Comparison of ENCODE assay signal across 21 cellular contexts in genomic region chr5:56696900-56697299, GRCh38.
A peak's percentile ranks its signal among the peaks of the same experiment; 100 is the strongest.
DNase-seq lines count a peak whose midpoint lies in the region; ATAC-seq and TF ChIP-seq lines count a peak whose summit lies in the region.
"Had no signal": no experiment of that assay in that cellular context is flagged by ENCODE, and none has a peak within 500 bp of the region (broad histone marks: within the 10 kb centered on the region; RNA-seq: fewer than 3 reads in every experiment).

No MANE protein-coding gene starts in this region.

- no peak overlapping the region for H3K27ac ChIP-seq in CD4-positive, alpha-beta T cell (ENCODE audit: low read depth, low read length)
- H3K27ac ChIP-seq in MM.1S (ENCODE audit: low read length) (peak overlapping the region; percentile 16; the same call in 1 of the 2 replicates), WERI-Rb-1 (no peak overlapping the region)
- peak overlapping the region; percentile 30 for H3K27ac ChIP-seq in naive thymus-derived CD4-positive, alpha-beta T cell (ENCODE audit: low read depth, low read length)
- H3K27ac ChIP-seq: RWPE1 had no signal

- no peak overlapping the region for H3K9ac ChIP-seq in MM.1S (ENCODE audit: low read length)

- no peak for TF ChIP-seq CTCF in CD4-positive, alpha-beta T cell (IDR thresholded peaks at IDR 0.05)
- no peak for TF ChIP-seq CTCF in MM.1S (IDR thresholded peaks at IDR 0.05; ENCODE audit: low read length)
- TF ChIP-seq CTCF in natural killer cell (IDR thresholded peaks at IDR 0.05), result no peak
- TF ChIP-seq CTCF in WERI-Rb-1 (IDR thresholded peaks at IDR 0.05; ENCODE audit: low read depth, low read length), result no peak

- no peaks in the 10 kb centered on the region for H3K36me3 Mint-ChIP-seq in CD4-positive, alpha-beta T cell (ENCODE audit: low read depth)
- peaks cover 0 to 30% (median 0%) of the 10 kb centered on the region in 5 donors for H3K36me3 Mint-ChIP-seq in naive thymus-derived CD4-positive, alpha-beta T cell
- no peaks in the 10 kb centered on the region for H3K36me3 Mint-ChIP-seq in natural killer cell
- H3K36me3 Mint-ChIP-seq: immature natural killer cell had no signal

- no peaks in the 10 kb centered on the region for H3K9me3 ChIP-seq in CD4-positive, alpha-beta T cell (ENCODE audit: control insufficient read depth, low read length)
- H3K9me3 ChIP-seq in MM.1S (replicated peaks; ENCODE audit: insufficient read depth, low read length), result no peaks in the 10 kb centered on the region
- no peaks in the 10 kb centered on the region for H3K9me3 ChIP-seq in naive thymus-derived CD4-positive, alpha-beta T cell (ENCODE audit: control insufficient read depth in 2 of 3, low read length in 3 of 3)
- H3K9me3 ChIP-seq in WERI-Rb-1 (ENCODE audit: severe bottlenecking), result no peaks in the 10 kb centered on the region

- peaks cover 97% of the 10 kb centered on the region for H3K4me1 Mint-ChIP-seq in CD4-positive, alpha-beta T cell (ENCODE audit: low read depth)
- H3K4me1 Mint-ChIP-seq in naive thymus-derived CD4-positive, alpha-beta T cell, result peaks cover 54 to 99% (median 89%) of the 10 kb centered on the region in 7 donors
- peaks cover 8 to 12% of the 10 kb centered on the region in 2 donors for H3K4me1 Mint-ChIP-seq in natural killer cell

- H4K20me1 ChIP-seq in MM.1S (ENCODE audit: insufficient read depth, low read length), result no peaks in the 10 kb centered on the region

- no peaks in the 10 kb centered on the region for H3K9me2 ChIP-seq in MM.1S (replicated peaks; ENCODE audit: insufficient read depth, low read length)

- CTCF ChIA-PET in CD4-positive, alpha-beta T cell (lab: Charles Lee), result no interaction called here
- CTCF ChIA-PET in naive thymus-derived CD4-positive, alpha-beta T cell (lab: Charles Lee), result no interaction called here

- H3K27ac Mint-ChIP-seq in CD4-positive, alpha-beta T cell, result peak overlapping the region; percentile 78
- peak overlapping the region in 7 of 9 donors; percentile 39 to 83 (median 61) for H3K27ac Mint-ChIP-seq in naive thymus-derived CD4-positive, alpha-beta T cell
- H3K27ac Mint-ChIP-seq in natural killer cell, result no peak overlapping the region
- H3K27ac Mint-ChIP-seq: activated naive CD4-positive, alpha-beta T cell treated with anti-CD3 and anti-CD28 coated beads, Interleukin-2, amount 50 U/mL, for 72 hours; endodermal cell; immature natural killer cell; T-helper 1 cell treated with Interleukin-12 subunit alpha and Interleukin-12 subunit beta and Interleukin-4 antibody, amounts not matched to agents 30 μg/mL and 1 μg/mL, for 36 hours had no signal

- peaks cover 36% of the 10 kb centered on the region for H3K4me1 ChIP-seq in MM.1S (ENCODE audit: low read length)
- H3K4me1 ChIP-seq in naive thymus-derived CD4-positive, alpha-beta T cell (ENCODE audit: control insufficient read depth in 2 of 2, insufficient read depth in 2 of 2, low read length in 2 of 2), result peaks cover 21 to 72% of the 10 kb centered on the region in 2 donors

- H3K4me2 ChIP-seq in MM.1S (ENCODE audit: low read depth, low read length), result no peak overlapping the region

- H3K9me3 Mint-ChIP-seq in CD4-positive, alpha-beta T cell, result no peaks in the 10 kb centered on the region
- peaks cover 0 to 8% (median 0%) of the 10 kb centered on the region in 11 donors for H3K9me3 Mint-ChIP-seq in naive thymus-derived CD4-positive, alpha-beta T cell
- no peaks in the 10 kb centered on the region for H3K9me3 Mint-ChIP-seq in natural killer cell
- H3K9me3 Mint-ChIP-seq: endodermal cell, immature natural killer cell had no signal

- intact Hi-C loops in CD4-positive, alpha-beta T cell (cut with DNase I, micrococcal nuclease), result loop anchor here in 1 of 2 experiments (10.0 kb wide), 2 partner anchors 62 to 222 kb away; no protein-coding TSS in a partner anchor
- intact Hi-C loops in naive thymus-derived CD4-positive, alpha-beta T cell (cut with micrococcal nuclease), result loop anchor here (1.0 to 10.0 kb wide), 5 partner anchors 9 to 422 kb away; no protein-coding TSS in a partner anchor
- intact Hi-C loops in natural killer cell (cut with micrococcal nuclease), result no loop called here

- H3K36me3 ChIP-seq in MM.1S (replicated peaks; ENCODE audit: insufficient read depth, low read length) (no peaks in the 10 kb centered on the region), WERI-Rb-1 (no peaks in the 10 kb centered on the region)
- H3K36me3 ChIP-seq in naive thymus-derived CD4-positive, alpha-beta T cell (ENCODE audit: control insufficient read depth in 2 of 3, insufficient read depth in 3 of 3, low read length in 3 of 3), result no peaks in the 10 kb centered on the region

- ATAC-seq in CD4-positive, alpha-beta T cell (ENCODE audit: poor library complexity), result no peak
- ATAC-seq in naive thymus-derived CD4-positive, alpha-beta T cell, result no peak
- ATAC-seq in natural killer cell, result no peak
- ATAC-seq: activated naive CD4-positive, alpha-beta T cell treated with anti-CD3 and anti-CD28 coated beads, Interleukin-2, amount 50 U/mL, for 72 hours; right cardiac atrium had no signal

- peak in 2 of 10 experiments; percentile 20 to 25 for DNase-seq in CD4-positive, alpha-beta T cell
- DNase-seq in MM.1S, result peak; percentile 58
- peak; percentile 22 for DNase-seq in dedifferentiated amniotic fluid mesenchymal stem cell (ENCODE audit: extremely low spot score)
- DNase-seq in naive thymus-derived CD4-positive, alpha-beta T cell, result peak in 3 of 9 donors; percentile 14 to 41 (median 29)
- DNase-seq in COLO668 (lab: John Stamatoyannopoulos, UW; ENCODE audit: unreplicated experiment), result no peak
- DNase-seq in natural killer cell, result no peak
- no peak for DNase-seq in pons (ENCODE audit: low spot score)
- no peak for DNase-seq in WERI-Rb-1
- DNase-seq: activated CD4-positive, CD25-positive, alpha-beta regulatory T cell treated with anti-CD3 and anti-CD28 coated beads, Interleukin-2, amount 50 U/mL, for 72 hours; caudate nucleus; endodermal cell; GDM1; immature natural killer cell; mesenchymal stem cell; NCI-H2029; NCI-H526 treated with DMSO at 0.1 percent for 48 hours; right cardiac atrium; stimulated activated CD4-positive, alpha-beta T cell treated with anti-CD3 and anti-CD28 coated beads, Interleukin-2, amount 100 ng/mL, for 24 hours had no signal

- peak overlapping the region; percentile 26 for H3K4me3 Mint-ChIP-seq in CD4-positive, alpha-beta T cell
- H3K4me3 Mint-ChIP-seq in naive thymus-derived CD4-positive, alpha-beta T cell, result peak overlapping the region in 4 of 10 donors; percentile 11 to 53 (median 34)
- no peak overlapping the region for H3K4me3 Mint-ChIP-seq in natural killer cell
- H3K4me3 Mint-ChIP-seq: endodermal cell; immature natural killer cell; T-helper 1 cell treated with Interleukin-12 subunit alpha and Interleukin-12 subunit beta and Interleukin-4 antibody, amounts not matched to agents 30 μg/mL and 1 μg/mL, for 36 hours had no signal

- H3K27me3 ChIP-seq in CD4-positive, alpha-beta T cell (ENCODE audit: control insufficient read depth, insufficient read depth, low read length), result no peaks in the 10 kb centered on the region
- no peaks in the 10 kb centered on the region for H3K27me3 ChIP-seq in MM.1S (replicated peaks; ENCODE audit: insufficient read depth, low read length)
- H3K27me3 ChIP-seq in naive thymus-derived CD4-positive, alpha-beta T cell (ENCODE audit: control insufficient read depth in 2 of 2, insufficient read depth in 2 of 2, low read length in 2 of 2), result no peaks in the 10 kb centered on the region
- H3K27me3 ChIP-seq in WERI-Rb-1 (ENCODE audit: insufficient read depth, low read depth, severe bottlenecking), result no peaks in the 10 kb centered on the region

- no peaks in the 10 kb centered on the region for H3K79me2 ChIP-seq in MM.1S (ENCODE audit: low read length)

- peaks cover 12% of the 10 kb centered on the region for H3F3A ChIP-seq in MM.1S (ENCODE audit: insufficient read depth, low read length)

- POLR2A ChIA-PET in CD4-positive, alpha-beta T cell (lab: Charles Lee), result interaction anchor here (1.2 to 3.2 kb wide), 3 partner anchors 10 to 118 kb away, joined by 3 to 20 read pairs (median 5); partner anchors contain the start of gene MAP3K1
- POLR2A ChIA-PET in naive thymus-derived CD4-positive, alpha-beta T cell (lab: Charles Lee), result interaction anchor here (0.6 to 1.0 kb wide), 4 partner anchors 8 to 570 kb away, joined by 3 to 7 read pairs (median 4); no protein-coding TSS in a partner anchor

- H3K4me3 ChIP-seq in MM.1S (ENCODE audit: low read length), result no peak overlapping the region
- H3K4me3 ChIP-seq in naive thymus-derived CD4-positive, alpha-beta T cell (ENCODE audit: low read length), result no peak overlapping the region
- no peak overlapping the region for H3K4me3 ChIP-seq in WERI-Rb-1 (ENCODE audit: low read depth, low read length)

- H3K27me3 Mint-ChIP-seq in CD4-positive, alpha-beta T cell, result no peaks in the 10 kb centered on the region
- peaks cover 0 to 5% (median 0%) of the 10 kb centered on the region in 5 donors for H3K27me3 Mint-ChIP-seq in naive thymus-derived CD4-positive, alpha-beta T cell
- peaks cover 0 to 2% of the 10 kb centered on the region in 2 donors for H3K27me3 Mint-ChIP-seq in natural killer cell (ENCODE audit: low read depth in 2 of 2)

- no peak overlapping the region; the same call in 1 of the 2 replicates for H2AFZ ChIP-seq in MM.1S (ENCODE audit: low read length)

Comparison
In these comparisons a context has a peak if more than half of its experiments do, and no peak if none do; other contexts are left out.
1. DNase-seq: peak in MM.1S (single experiment) and dedifferentiated amniotic fluid mesenchymal stem cell (single experiment); none in COLO668 (single experiment), natural killer cell (single experiment), pons (single experiment) and WERI-Rb-1 (single experiment).
2. H3K27ac ChIP-seq: peak in MM.1S (single experiment) and naive thymus-derived CD4-positive, alpha-beta T cell (single experiment); none in CD4-positive, alpha-beta T cell (single experiment) and WERI-Rb-1 (single experiment).
3. H3K27ac Mint-ChIP-seq: peak in CD4-positive, alpha-beta T cell (single experiment) and naive thymus-derived CD4-positive, alpha-beta T cell (7 of 9); none in natural killer cell (0 of 2).